Comparison of ENCODE assay signal across 22 cellular contexts in genomic region chr12:2027379-2027778, GRCh38. TPM values are rescaled to one million over a fixed set of nuclear protein-coding genes. Genes with fewer than 3 reads are reported as not detected.
A peak's percentile ranks its signal among the peaks of the same experiment; 100 is the strongest.
DNase-seq lines count a peak whose midpoint lies in the region; FAIRE-seq and TF ChIP-seq lines count a peak whose summit lies in the region.
"Had no signal": no experiment of that assay in that cellular context is flagged by ENCODE, and none has a peak within 500 bp of the region (broad histone marks: within the 10 kb centered on the region; RNA-seq: fewer than 3 reads in every experiment).

No MANE protein-coding gene starts in this region.

- DNase-seq in AG08396 (ENCODE audit: low spot score) = peak; percentile 34
- no peak for DNase-seq in SK-N-SH
- peak; percentile 59 for DNase-seq in fibroblast of the aortic adventitia (ENCODE audit: low read depth)
- DNase-seq in small intestine = no peak
- no peak for DNase-seq in dermis blood vessel endothelial cell
- no peak for DNase-seq in activated CD4-positive, alpha-beta T cell treated with anti-CD3 and anti-CD28 coated beads, Interleukin-2, amount 10 ng/mL, durations not matched to agents 7 days and 5 days
- no peak for DNase-seq in CD1c-positive myeloid dendritic cell (ENCODE audit: extremely low spot score)
- DNase-seq: 8988T; BE2C; Caco-2; CD4-positive, alpha-beta T cell; GF-D8; HCEC 1CT; NCI-H1105; NCI-H2081 treated with DMSO at 0.1 percent for 48 hours; NCI-H446 treated with DMSO at 0.1 percent for 48 hours; NCI-H69; NK-92 treated with Interleukin-12 subunit alpha and Interleukin-12 subunit beta, amount 100 ng/mL, for 24 hours had no signal

- no peak overlapping the region for H2AFZ ChIP-seq in SK-N-SH (ENCODE audit: low read depth)
- H2AFZ ChIP-seq: GM23338 had no signal

- H3K9me2 ChIP-seq in SK-N-SH = no peaks in the 10 kb centered on the region

- no peak for TF ChIP-seq RAD21 in SK-N-SH (IDR thresholded peaks at IDR 0.05; ENCODE audit: low read length)

- H3K4me3 Mint-ChIP-seq in activated CD4-positive, alpha-beta T cell treated with anti-CD3 and anti-CD28 coated beads, Interleukin-2, amount 10 ng/mL, durations not matched to agents 7 days and 5 days = no peak overlapping the region
- H3K4me3 Mint-ChIP-seq: CD4-positive, alpha-beta T cell; GM23338 had no signal

- no peak overlapping the region for H3K27ac ChIP-seq in SK-N-SH (ENCODE audit: low read depth in 2 of 2, low read length in 1 of 2)
- H3K27ac ChIP-seq in rectal smooth muscle tissue (ENCODE audit: low read depth, low read length) = peak overlapping the region; percentile 93
- no peak overlapping the region for H3K27ac ChIP-seq in small intestine (ENCODE audit: low read depth in 1 of 2, low read length in 1 of 2)

- H3K36me3 Mint-ChIP-seq in activated CD4-positive, alpha-beta T cell treated with anti-CD3 and anti-CD28 coated beads, Interleukin-2, amount 10 ng/mL, durations not matched to agents 7 days and 5 days (ENCODE audit: low read depth) = no peaks in the 10 kb centered on the region

- H3K4me2 ChIP-seq in SK-N-SH = peak overlapping the region; percentile 31
- H3K4me2 ChIP-seq: GM23338 had no signal

- FAIRE-seq in small intestine (lab: Jason Lieb, UNC) = no peak
- FAIRE-seq: K562, RCC 7860 had no signal

- H3K4me1 ChIP-seq in SK-N-SH (ENCODE audit: control insufficient read depth in 1 of 2, insufficient read depth in 2 of 2, low read depth in 1 of 2, low read length in 1 of 2) = peaks cover 0 to 7% of the 10 kb centered on the region in 2 experiments; a peak in 2 of 4 replicates
- H3K4me1 ChIP-seq in rectal smooth muscle tissue (ENCODE audit: control insufficient read depth, insufficient read depth, low read length) = peaks cover 46% of the 10 kb centered on the region
- no peaks in the 10 kb centered on the region for H3K4me1 ChIP-seq in small intestine (ENCODE audit: control insufficient read depth in 2 of 2, insufficient read depth in 1 of 2, low read depth in 1 of 2, low read length in 1 of 2)
- H3K4me1 ChIP-seq: BE2C had no signal

- CTCF ChIA-PET in SK-N-SH (lab: Yijun Ruan, JAX) = interaction anchor here (0.7 to 6.0 kb wide), 6 partner anchors 9 to 555 kb away, joined by 3 to 48 read pairs (median 4); no protein-coding TSS in a partner anchor
- CTCF ChIA-PET in activated CD4-positive, alpha-beta T cell treated with anti-CD3 and anti-CD28 coated beads, Interleukin-2, amount 10 ng/mL, durations not matched to agents 7 days and 5 days (lab: Charles Lee) = interaction anchor here (1.3 to 1.5 kb wide), 2 partner anchors 26 to 87 kb away, joined by 3 read pairs; no protein-coding TSS in a partner anchor

- H3K9me3 ChIP-seq in SK-N-SH (no peaks in the 10 kb centered on the region), small intestine (ENCODE audit: control insufficient read depth, low read depth) (no peaks in the 10 kb centered on the region)
- H3K9me3 ChIP-seq: BE2C, Caco-2 had no signal

- no peaks in the 10 kb centered on the region for H3K79me2 ChIP-seq in SK-N-SH (ENCODE audit: insufficient read depth)

- H3K4me1 Mint-ChIP-seq in activated CD4-positive, alpha-beta T cell treated with anti-CD3 and anti-CD28 coated beads, Interleukin-2, amount 10 ng/mL, durations not matched to agents 7 days and 5 days = no peaks in the 10 kb centered on the region

- no peak for TF ChIP-seq EP300 in SK-N-SH (IDR thresholded peaks at IDR 0.05; ENCODE audit: borderline replicate concordance in 1 of 2, low read depth in 1 of 2, low read length in 1 of 2)

- H3K36me3 ChIP-seq in SK-N-SH (replicated peaks in 1 of 2; ENCODE audit: control insufficient read depth in 1 of 2, insufficient read depth in 2 of 2, low read length in 1 of 2) = no peaks in the 10 kb centered on the region
- no peaks in the 10 kb centered on the region for H3K36me3 ChIP-seq in rectal smooth muscle tissue (ENCODE audit: control insufficient read depth, insufficient read depth, low read length)
- no peaks in the 10 kb centered on the region for H3K36me3 ChIP-seq in small intestine (ENCODE audit: control insufficient read depth in 2 of 2, insufficient read depth in 2 of 2, low read length in 2 of 2)
- H3K36me3 ChIP-seq: BE2C had no signal

- H3K9me3 Mint-ChIP-seq in activated CD4-positive, alpha-beta T cell treated with anti-CD3 and anti-CD28 coated beads, Interleukin-2, amount 10 ng/mL, durations not matched to agents 7 days and 5 days = no peaks in the 10 kb centered on the region
- H3K9me3 Mint-ChIP-seq: CD4-positive, alpha-beta T cell; GM23338 had no signal

- H3F3A ChIP-seq in SK-N-SH (replicated peaks; ENCODE audit: insufficient read depth) = no peaks in the 10 kb centered on the region

- TF ChIP-seq CTCF in SK-N-SH (IDR thresholded peaks at IDR 0.05) (no peak), fibroblast of the aortic adventitia (IDR thresholded peaks at IDR 0.05; ENCODE audit: insufficient read depth, low read length) (no peak)

- H3K4me3 ChIP-seq in SK-N-SH (ENCODE audit: low read depth in 2 of 2, low read length in 1 of 2) = no peak overlapping the region
- H3K4me3 ChIP-seq in fibroblast of the aortic adventitia (ENCODE audit: low read depth, low read length) = no peak overlapping the region
- H3K4me3 ChIP-seq in rectal smooth muscle tissue (ENCODE audit: low read length) = no peak overlapping the region
- H3K4me3 ChIP-seq in small intestine (ENCODE audit: low read depth in 1 of 2, low read length in 2 of 2) = no peak overlapping the region
- H3K4me3 ChIP-seq: GM23338, K562 had no signal

- H3K27me3 ChIP-seq in SK-N-SH (ENCODE audit: insufficient read depth) = peaks cover 15% of the 10 kb centered on the region
- no peaks in the 10 kb centered on the region for H3K27me3 ChIP-seq in rectal smooth muscle tissue (ENCODE audit: control insufficient read depth, insufficient read depth, low read length)
- H3K27me3 ChIP-seq in small intestine (ENCODE audit: control insufficient read depth in 2 of 2, insufficient read depth in 2 of 2, low read length in 2 of 2) = no peaks in the 10 kb centered on the region
- H3K27me3 ChIP-seq: BE2C had no signal

- H4K20me1 ChIP-seq in SK-N-SH (ENCODE audit: insufficient read depth) = no peaks in the 10 kb centered on the region

- no peak overlapping the region for H3K9ac ChIP-seq in SK-N-SH
- H3K9ac ChIP-seq in rectal smooth muscle tissue (ENCODE audit: low read length) = no peak overlapping the region

- POLR2A ChIA-PET in SK-N-SH (lab: Yijun Ruan, JAX) = interaction anchor here (1.0 kb wide), 1 partner anchor 46 kb away, joined by 3 read pairs; no protein-coding TSS in a partner anchor
- POLR2A ChIA-PET in activated CD4-positive, alpha-beta T cell treated with anti-CD3 and anti-CD28 coated beads, Interleukin-2, amount 10 ng/mL, durations not matched to agents 7 days and 5 days (lab: Charles Lee) = no interaction called here

- H3K27me3 Mint-ChIP-seq in activated CD4-positive, alpha-beta T cell treated with anti-CD3 and anti-CD28 coated beads, Interleukin-2, amount 10 ng/mL, durations not matched to agents 7 days and 5 days = peaks cover 14% of the 10 kb centered on the region

- no peak overlapping the region for H3K27ac Mint-ChIP-seq in activated CD4-positive, alpha-beta T cell treated with anti-CD3 and anti-CD28 coated beads, Interleukin-2, amount 10 ng/mL, durations not matched to agents 7 days and 5 days
- H3K27ac Mint-ChIP-seq: CD4-positive, alpha-beta T cell; GM23338 had no signal

- WGBS in SK-N-SH (ENCODE audit: low lambda C conversion rate) = 36% methylated on average over 4 of the region's 4 CpGs
- 49 to 59% (median 57%) methylated on average over 4 of the region's 4 CpGs for WGBS in small intestine, 3 donors

TF ChIP-seq in SK-N-SH, 30 proteins besides CTCF, POLR2A, EP300 and RAD21:
- no peak for TF ChIP-seq JUND (IDR thresholded peaks at IDR 0.05)
- no peak for TF ChIP-seq TEAD4 (IDR thresholded peaks at IDR 0.05; ENCODE audit: borderline replicate concordance, insufficient read depth)
- TF ChIP-seq NRF1 (IDR thresholded peaks at IDR 0.05; ENCODE audit: low read depth, low read length) = no peak
- no peak for TF ChIP-seq YY1 (IDR thresholded peaks at IDR 0.05; ENCODE audit: low read depth)

RNA-seq across cellular contexts. Expression of gene DCP1B, which starts 23.1 kb away (rescaled TPM):
- polyA plus RNA-seq in SK-N-SH (2012; rRNA removed) (18.8 and 23.2 TPM in 2 replicates), small intestine (1 to 10 TPM; 4.5 to 7.9 (median 7.8) TPM)
- 15.7 and 18.5 TPM in 2 replicates for polyA plus RNA-seq in SK-N-SH (2012; cell fraction: cytosol; rRNA removed)
- 17.7 and 23.4 TPM in 2 replicates for polyA plus RNA-seq in SK-N-SH (2012; cell fraction: nucleus; rRNA removed)
- total RNA-seq in fibroblast of the aortic adventitia (ENCODE audit: low replicate concordance) (6.2 and 23.5 TPM in 2 replicates), dermis blood vessel endothelial cell (5.4 and 7.0 TPM in 2 replicates)
- total RNA-seq in activated CD4-positive, alpha-beta T cell treated with anti-CD3 and anti-CD28 coated beads, Interleukin-2, amount 10 ng/mL, durations not matched to agents 7 days and 5 days = 10 to 100 TPM; 14.9 to 17.5 TPM

RNA-seq across cellular contexts. Expression of gene CACNA1C, which starts 25.4 kb away (rescaled TPM):
- polyA plus RNA-seq in SK-N-SH (2012; rRNA removed) = 1.5 and 1.6 TPM in 2 replicates
- 0.68 and 1.6 TPM in 2 replicates for polyA plus RNA-seq in SK-N-SH (2012; cell fraction: cytosol; rRNA removed)
- polyA plus RNA-seq in SK-N-SH (2012; cell fraction: nucleus; rRNA removed) = 7.6 and 7.9 TPM in 2 replicates
- total RNA-seq in fibroblast of the aortic adventitia (ENCODE audit: low replicate concordance) = 6.0 and 16.6 TPM in 2 replicates
- 1 to 10 TPM in 2 of 3 donors, under 1 TPM in 1; 0.67 to 2.5 (median 1.6) TPM for polyA plus RNA-seq in small intestine
- total RNA-seq in dermis blood vessel endothelial cell = 0.14 and 1.5 TPM in 2 replicates
- under 1 TPM; 0.12 to 0.15 TPM for total RNA-seq in activated CD4-positive, alpha-beta T cell treated with anti-CD3 and anti-CD28 coated beads, Interleukin-2, amount 10 ng/mL, durations not matched to agents 7 days and 5 days
- total RNA-seq: Caco-2, K562 had no signal
- polyA plus RNA-seq: K562 had no signal

Comparison
In these comparisons a context has a peak if more than half of its experiments do, and no peak if none do; other contexts are left out.
1. DNase-seq: peak in AG08396 (single experiment) and fibroblast of the aortic adventitia (single experiment); none in SK-N-SH (single experiment), small intestine (single experiment), dermis blood vessel endothelial cell (single experiment), activated CD4-positive, alpha-beta T cell treated with anti-CD3 and anti-CD28 coated beads, Interleukin-2, amount 10 ng/mL, durations not matched to agents 7 days and 5 days (single experiment) and CD1c-positive myeloid dendritic cell (single experiment).